1 cellular context compared by ENCODE assay signal in genomic region chr5:6744841-6745705, GRCh38.
TF ChIP-seq lines count a peak whose summit lies in the region.

No MANE protein-coding gene starts in this region.

TF ChIP-seq in HepG2, 621 proteins besides CTCF, POLR2A, EP300 and RAD21:
- TF ChIP-seq SIN3A (IDR thresholded peaks at IDR 0.05; ENCODE audit: borderline replicate concordance, low read depth, low read length) (no peak), RAD51 (IDR thresholded peaks at IDR 0.05; ENCODE audit: borderline replicate concordance) (no peak), DNMT1 (CRISPR knock-in tag; IDR thresholded peaks at IDR 0.05) (no peak), SMYD3 (CRISPR knock-in tag; IDR thresholded peaks at IDR 0.05) (no peak)
